Comparison of ENCODE assay signal across 8 cellular contexts in the genomic region with DNA sequence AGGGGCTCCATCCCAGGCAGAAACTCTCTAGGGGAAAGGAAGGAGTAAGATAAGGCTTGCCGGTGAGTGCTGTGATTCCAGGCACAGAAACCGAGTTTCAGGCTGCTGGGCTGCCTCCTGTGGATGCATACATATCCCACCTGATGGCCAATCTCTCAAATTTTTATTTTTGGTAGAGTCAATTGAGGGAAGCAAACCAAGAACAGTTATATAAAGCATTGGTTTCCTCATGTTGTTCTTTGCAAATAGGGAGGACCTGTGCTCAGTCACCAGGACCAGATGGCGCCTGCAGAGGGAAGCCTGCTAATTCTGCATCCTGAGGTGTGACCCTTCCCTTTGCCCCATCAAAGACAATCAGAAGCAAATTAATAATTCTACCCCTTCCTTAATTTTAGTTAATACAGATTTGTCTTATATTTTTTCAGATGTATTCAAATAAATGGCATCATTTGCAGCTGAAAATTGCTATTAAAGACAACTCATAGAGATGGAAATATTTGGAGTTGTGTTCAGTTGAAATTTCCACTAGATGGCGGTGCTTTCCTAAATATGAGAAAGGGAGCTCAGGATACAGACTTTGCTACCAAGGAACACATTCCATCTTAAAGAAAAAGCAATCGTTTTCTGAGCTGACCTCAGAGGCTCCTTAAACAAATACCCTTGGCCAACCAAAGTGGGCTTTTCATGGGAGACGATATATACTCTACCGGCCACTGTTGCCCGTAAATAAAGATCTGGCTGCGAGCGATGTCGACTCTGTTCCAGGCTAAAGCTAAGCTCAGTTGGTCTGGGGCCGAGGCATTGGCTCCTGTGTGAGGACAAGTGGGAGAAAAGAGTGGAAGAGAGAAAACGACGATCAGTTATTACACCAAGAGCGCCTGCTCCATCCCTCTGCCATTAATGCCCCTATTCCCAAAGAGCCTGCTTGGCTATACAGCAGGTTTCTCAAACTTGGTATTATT.
DNase-seq lines count a peak whose midpoint lies in the region; ATAC-seq, FAIRE-seq and TF ChIP-seq lines count a peak whose summit lies in the region.

No MANE protein-coding gene starts in this region.

- ATAC-seq in A549, result peak; percentile 82 to 92
- ATAC-seq in left cardiac atrium, result peak; percentile 57 to 59
- ATAC-seq in gastrocnemius medialis, result peak; percentile 69 to 75

- peak; percentile 83 to 86 for TF ChIP-seq RAD21 in A549 (conservative IDR thresholded peaks at IDR 0.05 in 1 of 2, IDR thresholded peaks at IDR 0.05 in 1 of 2)

- H3K27me3 ChIP-seq in MM.1S (replicated peaks; ENCODE audit: insufficient read depth, low read length), result no peaks in the 10 kb centered on the region
- no peaks in the 10 kb centered on the region for H3K27me3 ChIP-seq in gastrocnemius medialis

- POLR2A ChIA-PET in A549 (lab: Yijun Ruan, JAX), result interaction anchor here (0.6 kb wide), 1 partner anchor 1677 kb away, joined by 3 read pairs; no protein-coding TSS in a partner anchor

- no peaks in the 10 kb centered on the region for H3F3A ChIP-seq in MM.1S (ENCODE audit: insufficient read depth, low read length)

- peak; percentile 76 for FAIRE-seq in A549 (lab: Jason Lieb, UNC)

- H3K9me3 ChIP-seq in A549 (no peaks in the 10 kb centered on the region), MM.1S (replicated peaks; ENCODE audit: insufficient read depth, low read length) (no peaks in the 10 kb centered on the region), gastrocnemius medialis (no peaks in the 10 kb centered on the region)

- no peak overlapping the region for H3K9ac ChIP-seq in MM.1S (ENCODE audit: low read length)

- intact Hi-C loops in left cardiac atrium (cut with DNase I), result loop anchor here (2.0 to 10.0 kb wide), 3 partner anchors 362 to 611 kb away; no protein-coding TSS in a partner anchor
- intact Hi-C loops in gastrocnemius medialis (cut with DNase I; ENCODE audit: low total_unique reads), result loop anchor here (5.0 kb wide), 1 partner anchor 362 kb away; no protein-coding TSS in a partner anchor

- TF ChIP-seq POLR2A in A549 (IDR thresholded peaks at IDR 0.05; ENCODE audit: low read length) (no peak), gastrocnemius medialis (IDR thresholded peaks at IDR 0.05) (no peak)

- H3K36me3 ChIP-seq in MM.1S (replicated peaks; ENCODE audit: insufficient read depth, low read length), result no peaks in the 10 kb centered on the region
- no peaks in the 10 kb centered on the region for H3K36me3 ChIP-seq in gastrocnemius medialis

- H3K27ac ChIP-seq in A549, result no peak overlapping the region
- no peak overlapping the region for H3K27ac ChIP-seq in MM.1S (ENCODE audit: low read length)
- H3K27ac ChIP-seq in VCaP, result peak overlapping the region; percentile 54; the same call in 1 of the 2 replicates
- H3K27ac ChIP-seq in gastrocnemius medialis, result no peak overlapping the region

- in situ Hi-C loops in gastrocnemius medialis (cut with MboI; ENCODE audit: low sequenced_read_pairs in 4 of 4), result loop anchor here in 3 of 4 donors (5.0 to 25.0 kb wide), 3 partner anchors 607 to 622 kb away; no protein-coding TSS in a partner anchor

- no peaks in the 10 kb centered on the region for H3K9me2 ChIP-seq in MM.1S (replicated peaks; ENCODE audit: insufficient read depth, low read length)

- no peaks in the 10 kb centered on the region for H4K20me1 ChIP-seq in MM.1S (ENCODE audit: insufficient read depth, low read length)

- CTCF ChIA-PET in A549 (lab: Yijun Ruan, JAX), result interaction anchor here (0.7 to 8.8 kb wide), 25 partner anchors 10 to 616 kb away, joined by 3 to 114 read pairs (median 4); no protein-coding TSS in a partner anchor

- H3K4me1 ChIP-seq in A549 (no peaks in the 10 kb centered on the region), MM.1S (ENCODE audit: low read length) (no peaks in the 10 kb centered on the region), gastrocnemius medialis (no peaks in the 10 kb centered on the region)

- TF ChIP-seq CTCF in A549 (IDR thresholded peaks at IDR 0.05) (peak; percentile 84), GM10266 (IDR thresholded peaks at IDR 0.05; ENCODE audit: control insufficient read depth, insufficient read depth, low read depth, missing control alignments) (peak; percentile 59), MM.1S (IDR thresholded peaks at IDR 0.05; ENCODE audit: low read length) (peak; percentile 64), VCaP (conservative IDR thresholded peaks at IDR 0.05) (peak; percentile 74), gastrocnemius medialis (IDR thresholded peaks at IDR 0.05 in 4 of 5, conservative IDR thresholded peaks at IDR 0.05 in 1 of 5) (peak in 4 of 5 experiments; percentile 43 to 58 (median 54))

- WGBS in A549 (ENCODE audit: missing lambda C conversion rate), result 13% methylated on average over 15 of the region's 15 CpGs

- H2AFZ ChIP-seq in MM.1S (ENCODE audit: low read length), result no peak overlapping the region

- H3K4me3 ChIP-seq in A549, result 0 out of 3 replicates have a peak overlapping the region, but pooled peaks have one; percentile 25
- H3K4me3 ChIP-seq in MM.1S (ENCODE audit: low read length), result no peak overlapping the region
- no peak overlapping the region for H3K4me3 ChIP-seq in gastrocnemius medialis

- no peaks in the 10 kb centered on the region for H3K79me2 ChIP-seq in MM.1S (ENCODE audit: low read length)

- TF ChIP-seq EP300 in A549 (IDR thresholded peaks at IDR 0.05), result no peak

- DNase-seq in A549 (ENCODE audit: low read depth in 1 of 2, low spot score in 1 of 2), result peak; percentile 8 to 50
- DNase-seq in GM10266 (ENCODE audit: extremely low spot score), result no peak
- peak; percentile 58 for DNase-seq in MM.1S
- no peak for DNase-seq in left cardiac atrium
- no peak for DNase-seq in gastrocnemius medialis
- no peak for DNase-seq in activated CD4-positive, alpha-beta T cell treated with anti-CD3 and anti-CD28 coated beads for 4 hours
- DNase-seq in activated CD4-positive, alpha-beta T cell treated with anti-CD3 and anti-CD28 coated beads, Interleukin-2, amount 50 U/mL, for 48 hours, result no peak

- H3K4me2 ChIP-seq in A549 (peak overlapping the region; percentile 65), MM.1S (ENCODE audit: low read depth, low read length) (no peak overlapping the region)

TF ChIP-seq in A549, 52 proteins besides CTCF, POLR2A, EP300 and RAD21:
- TF ChIP-seq MAZ (IDR thresholded peaks at IDR 0.05; ENCODE audit: borderline replicate concordance, low read depth, low read length) (no peak), RNF2 (IDR thresholded peaks at IDR 0.05; ENCODE audit: borderline replicate concordance, low read depth) (no peak), HEYL (CRISPR knock-in tag; IDR thresholded peaks at IDR 0.05) (no peak), RARB (CRISPR knock-in tag; IDR thresholded peaks at IDR 0.05) (no peak), SMC3 (IDR thresholded peaks at IDR 0.05) (peak; percentile 48), ESRRA (IDR thresholded peaks at IDR 0.05; ENCODE audit: borderline replicate concordance, low read length) (no peak), TP53 (CRISPR knock-in tag; IDR thresholded peaks at IDR 0.05) (no peak)
- TF ChIP-seq, protein P1, sequence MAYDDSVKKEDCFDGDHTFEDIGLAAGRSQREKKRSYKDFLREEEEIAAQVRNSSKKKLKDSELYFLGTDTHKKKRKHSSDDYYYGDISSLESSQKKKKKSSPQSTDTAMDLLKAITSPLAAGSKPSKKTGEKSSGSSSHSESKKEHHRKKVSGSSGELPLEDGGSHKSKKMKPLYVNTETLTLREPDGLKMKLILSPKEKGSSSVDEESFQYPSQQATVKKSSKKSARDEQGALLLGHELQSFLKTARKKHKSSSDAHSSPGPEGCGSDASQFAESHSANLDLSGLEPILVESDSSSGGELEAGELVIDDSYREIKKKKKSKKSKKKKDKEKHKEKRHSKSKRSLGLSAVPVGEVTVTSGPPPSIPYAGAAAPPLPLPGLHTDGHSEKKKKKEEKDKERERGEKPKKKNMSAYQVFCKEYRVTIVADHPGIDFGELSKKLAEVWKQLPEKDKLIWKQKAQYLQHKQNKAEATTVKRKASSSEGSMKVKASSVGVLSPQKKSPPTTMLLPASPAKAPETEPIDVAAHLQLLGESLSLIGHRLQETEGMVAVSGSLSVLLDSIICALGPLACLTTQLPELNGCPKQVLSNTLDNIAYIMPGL (CRISPR knock-in tag; IDR thresholded peaks at IDR 0.05; ENCODE audit: borderline replicate concordance), result no peak
- TF ChIP-seq, protein P2, sequence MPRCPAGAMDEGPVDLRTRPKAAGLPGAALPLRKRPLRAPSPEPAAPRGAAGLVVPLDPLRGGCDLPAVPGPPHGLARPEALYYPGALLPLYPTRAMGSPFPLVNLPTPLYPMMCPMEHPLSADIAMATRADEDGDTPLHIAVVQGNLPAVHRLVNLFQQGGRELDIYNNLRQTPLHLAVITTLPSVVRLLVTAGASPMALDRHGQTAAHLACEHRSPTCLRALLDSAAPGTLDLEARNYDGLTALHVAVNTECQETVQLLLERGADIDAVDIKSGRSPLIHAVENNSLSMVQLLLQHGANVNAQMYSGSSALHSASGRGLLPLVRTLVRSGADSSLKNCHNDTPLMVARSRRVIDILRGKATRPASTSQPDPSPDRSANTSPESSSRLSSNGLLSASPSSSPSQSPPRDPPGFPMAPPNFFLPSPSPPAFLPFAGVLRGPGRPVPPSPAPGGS (IDR thresholded peaks at IDR 0.05), result no peak

Comparison
In these comparisons a context has a peak if more than half of its experiments do, and no peak if none do; other contexts are left out.
1. DNase-seq: peak in A549 (2 of 2) and MM.1S (single experiment); none in GM10266 (single experiment), left cardiac atrium (single experiment), gastrocnemius medialis (0 of 2), activated CD4-positive, alpha-beta T cell treated with anti-CD3 and anti-CD28 coated beads for 4 hours (0 of 2) and activated CD4-positive, alpha-beta T cell treated with anti-CD3 and anti-CD28 coated beads, Interleukin-2, amount 50 U/mL, for 48 hours (0 of 2).
2. Peak in every context shown above with its lines, with median percentiles within 50 percentile points of each other: ATAC-seq and CTCF ChIP-seq.